Comparison of ENCODE assay signal across 20 cellular contexts in the genomic region with DNA sequence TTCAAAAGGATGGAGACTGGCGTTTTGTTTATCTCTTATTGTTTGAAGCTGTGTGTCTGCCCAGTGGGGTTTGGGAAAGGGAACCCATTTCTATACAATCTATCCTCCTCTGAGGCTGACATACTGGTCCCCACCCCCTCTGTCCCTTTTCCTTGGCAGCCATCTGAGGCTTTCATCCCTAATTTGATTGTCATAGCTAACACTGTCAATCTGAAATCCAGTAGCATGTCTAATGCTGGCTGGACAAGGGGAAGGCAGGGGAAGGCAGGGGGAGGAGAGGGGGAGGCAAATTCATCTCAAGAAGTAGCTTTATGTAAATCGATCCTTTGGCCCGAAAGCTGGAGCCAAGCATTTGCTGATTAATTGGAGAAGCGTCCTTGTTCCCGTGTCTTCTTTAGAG.
"Had no signal": no experiment of that assay in that cellular context is flagged by ENCODE, and none has a peak within 500 bp of the region (broad histone marks: within the 10 kb centered on the region; RNA-seq: fewer than 3 reads in every experiment).

No MANE protein-coding gene starts in this region.

- H3K4me3 ChIP-seq: SJSA1 had no signal

- H3K9me3 ChIP-seq: SJSA1 had no signal

- ATAC-seq: HepG2 had no signal

- H3K27me3 ChIP-seq: SJSA1 had no signal

- H3K4me1 ChIP-seq: SJSA1 had no signal

- H3K27ac ChIP-seq: SJSA1 had no signal

- DNase-seq: IMR-90, Karpas-422, KG1, MM.1S, NCI-H1092 treated with DMSO at 0.1 percent for 48 hours, NCI-H1436 treated with DMSO at 0.1 percent for 48 hours, NCI-H1694, NCI-H1930, NCI-H2081, NCI-H2107, NCI-H2171 treated with DMSO at 0.1 percent for 48 hours, NCI-H345, NCI-H446 treated with DMSO at 0.1 percent for 48 hours, NCI-H510A treated with DMSO at 0.1 percent for 48 hours, NCI-H526, Right ventricle myocardium superior, RPMI8226, SIG-M5 had no signal

- H3K36me3 ChIP-seq: SJSA1 had no signal
